9 cellular contexts compared by ENCODE assay signal in the genomic region with DNA sequence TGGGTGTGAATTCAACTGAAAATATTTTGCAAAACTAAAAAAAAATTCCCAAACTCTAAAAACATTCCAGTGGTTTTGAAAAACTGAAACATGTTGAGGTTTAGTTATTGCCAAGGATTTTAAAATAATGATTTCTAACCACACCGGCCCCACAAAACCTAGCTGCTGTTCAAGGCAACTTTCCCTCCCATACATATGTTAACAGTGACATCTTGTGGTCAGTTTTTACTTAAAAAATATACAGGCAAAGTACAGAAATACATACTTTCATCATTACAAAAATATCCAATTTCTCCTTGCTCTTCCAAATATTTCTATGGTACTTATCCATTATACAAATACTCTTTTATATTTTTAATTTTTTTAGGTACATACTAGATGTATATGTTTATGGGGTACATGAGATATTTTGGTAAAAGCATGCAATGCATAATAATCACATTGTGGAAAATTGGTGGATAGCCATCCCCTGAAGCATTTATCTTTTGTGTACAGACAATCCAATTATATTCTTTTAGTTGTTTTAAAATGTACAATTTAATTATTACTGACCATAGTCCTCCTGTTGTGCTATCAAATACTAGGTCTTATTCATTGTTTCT. TPM values are rescaled to one million over a fixed set of nuclear protein-coding genes. Genes with fewer than 3 reads are reported as not detected.
DNase-seq lines count a peak whose midpoint lies in the region; ATAC-seq and TF ChIP-seq lines count a peak whose summit lies in the region.
"Had no signal": no experiment of that assay in that cellular context is flagged by ENCODE, and none has a peak within 500 bp of the region (broad histone marks: within the 10 kb centered on the region; RNA-seq: fewer than 3 reads in every experiment).

No MANE protein-coding gene starts in this region.

- peak; percentile 67 for ATAC-seq in HG03175 (IDR thresholded peaks at IDR 0.05; ENCODE audit: unreplicated experiment)
- ATAC-seq in GM21717 (IDR thresholded peaks at IDR 0.05; ENCODE audit: unreplicated experiment), result no peak
- ATAC-seq in HG02588 (IDR thresholded peaks at IDR 0.05; ENCODE audit: unreplicated experiment), result no peak

- H3K36me3 Mint-ChIP-seq in chondrocyte (ENCODE audit: low read depth), result no peaks in the 10 kb centered on the region

- no peak overlapping the region for H3K4me3 ChIP-seq in GM12865 (ENCODE audit: low read depth, low read length)

- no peak overlapping the region for H3K27ac Mint-ChIP-seq in chondrocyte (ENCODE audit: unreplicated experiment)
- H3K27ac Mint-ChIP-seq: stimulated activated naive CD8-positive, alpha-beta T cell treated with anti-CD3 and anti-CD28 coated beads, Interleukin-15, Interleukin-2, amounts not matched to agents 100 ng/mL and 50 ng/mL, for 24 hours had no signal

- H3K9me3 Mint-ChIP-seq in chondrocyte (ENCODE audit: low read depth), result no peaks in the 10 kb centered on the region
- H3K9me3 Mint-ChIP-seq: stimulated activated naive CD8-positive, alpha-beta T cell treated with anti-CD3 and anti-CD28 coated beads, Interleukin-15, Interleukin-2, amounts not matched to agents 100 ng/mL and 50 ng/mL, for 24 hours had no signal

- H3K4me1 Mint-ChIP-seq in chondrocyte (ENCODE audit: low read depth), result peaks cover 2% of the 10 kb centered on the region

- peak; percentile 30 for TF ChIP-seq CTCF in GM12865 (IDR thresholded peaks at IDR 0.05; ENCODE audit: insufficient read depth, low read depth, low read length, missing control alignments)
- peak; percentile 92 for TF ChIP-seq CTCF in chondrocyte (IDR thresholded peaks at IDR 0.05)

- peak; percentile 8 for DNase-seq in 8988T
- DNase-seq in GM12865 (ENCODE audit: low read depth), result peak; percentile 26
- peak; percentile 60 for DNase-seq in NCI-H69 (lab: John Stamatoyannopoulos, UW)
- no peak for DNase-seq in chondrocyte (ENCODE audit: low spot score)
- peak; percentile 58 for DNase-seq in midbrain (lab: John Stamatoyannopoulos, UW)

- H3K4me3 Mint-ChIP-seq in chondrocyte (ENCODE audit: unreplicated experiment), result no peak overlapping the region
- H3K4me3 Mint-ChIP-seq: stimulated activated naive CD8-positive, alpha-beta T cell treated with anti-CD3 and anti-CD28 coated beads, Interleukin-15, Interleukin-2, amounts not matched to agents 100 ng/mL and 50 ng/mL, for 24 hours had no signal

- peaks cover 18% of the 10 kb centered on the region for H3K27me3 Mint-ChIP-seq in chondrocyte (ENCODE audit: low read depth)

RNA-seq across cellular contexts. Expression of gene MRPS30, which starts 34.4 kb away (rescaled TPM):
- total RNA-seq in chondrocyte, result 30.3 to 38.9 TPM (median 32.0 TPM) in 3 replicates
